ENCODE assay signal across 8 cellular contexts in the genomic region with DNA sequence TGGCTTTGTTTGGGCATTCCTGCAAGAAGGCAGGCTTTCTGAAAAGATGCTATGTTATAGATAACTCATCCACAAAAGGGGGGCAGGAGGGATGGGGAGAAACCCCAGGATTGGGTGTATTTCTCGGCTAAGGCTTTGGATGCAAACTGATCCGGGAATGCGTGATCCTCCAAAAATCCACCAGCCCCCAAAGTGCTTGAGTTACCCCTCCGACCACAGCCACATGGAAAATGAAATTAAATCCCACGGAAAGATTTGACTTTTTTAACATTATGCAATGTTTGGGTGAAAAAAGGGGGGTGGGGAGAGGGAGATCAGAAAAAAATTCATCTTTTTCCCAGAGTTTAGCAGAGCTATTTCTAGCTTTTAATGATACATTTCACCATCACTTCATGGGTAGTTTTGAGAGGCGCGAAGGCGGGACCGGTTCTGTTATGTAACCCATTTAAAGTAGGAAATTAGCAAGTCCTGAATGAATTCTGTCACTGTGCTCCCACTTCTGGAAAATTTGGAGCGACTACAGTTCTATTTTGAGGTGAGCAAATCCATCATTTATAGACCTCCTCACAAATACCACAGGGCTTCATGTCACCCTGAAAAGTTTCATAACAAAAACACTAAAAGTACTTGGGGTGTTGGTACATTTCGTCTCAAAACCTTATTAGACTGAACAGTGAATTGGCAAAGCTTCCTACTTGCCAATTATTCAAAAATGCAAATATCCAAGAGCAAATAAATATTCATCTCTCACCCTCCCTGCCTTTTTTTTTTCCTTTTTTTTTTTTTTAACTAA. TPM values are rescaled to one million over a fixed set of nuclear protein-coding genes. Genes with fewer than 3 reads are reported as not detected.
DNase-seq lines count a peak whose midpoint lies in the region; ATAC-seq and TF ChIP-seq lines count a peak whose summit lies in the region.

No MANE protein-coding gene starts in this region.

- H3K9me3 Mint-ChIP-seq in activated CD8-positive, alpha-beta memory T cell treated with anti-CD3 and anti-CD28 coated beads, Interleukin-2, amount 10 ng/mL, durations not matched to agents 7 days and 5 days (ENCODE audit: low read depth), result no peaks in the 10 kb centered on the region
- H3K9me3 Mint-ChIP-seq in activated CD4-positive, alpha-beta memory T cell treated with anti-CD3 and anti-CD28 coated beads for 36 hours, result no peaks in the 10 kb centered on the region

- no peak overlapping the region for H3K4me3 Mint-ChIP-seq in activated CD8-positive, alpha-beta memory T cell treated with anti-CD3 and anti-CD28 coated beads, Interleukin-2, amount 10 ng/mL, durations not matched to agents 7 days and 5 days
- H3K4me3 Mint-ChIP-seq in activated CD4-positive, alpha-beta memory T cell treated with anti-CD3 and anti-CD28 coated beads for 36 hours, result no peak overlapping the region

- DNase-seq in activated CD8-positive, alpha-beta memory T cell treated with anti-CD3 and anti-CD28 coated beads, Interleukin-2, amount 10 ng/mL, durations not matched to agents 7 days and 5 days, result no peak
- DNase-seq in activated CD8-positive, alpha-beta memory T cell treated with anti-CD3 and anti-CD28 coated beads for 24 hours, result no peak
- no peak for DNase-seq in activated CD4-positive, alpha-beta memory T cell treated with anti-CD3 and anti-CD28 coated beads for 36 hours
- DNase-seq in globus pallidus (ENCODE audit: low spot score) (peak; percentile 33), suprapubic skin (ENCODE audit: low spot score in 2 of 2) (no peak), NCI-H510A treated with DMSO at 0.1 percent for 48 hours (lab: John Stamatoyannopoulos, UW) (no peak), HUDEP-2 (lab: John Stamatoyannopoulos, UW; ENCODE audit: unreplicated experiment in 76 of 76) (no peak), substantia nigra (lab: John Stamatoyannopoulos, UW) (no peak)

- H3K36me3 Mint-ChIP-seq in activated CD8-positive, alpha-beta memory T cell treated with anti-CD3 and anti-CD28 coated beads, Interleukin-2, amount 10 ng/mL, durations not matched to agents 7 days and 5 days, result no peaks in the 10 kb centered on the region
- no peaks in the 10 kb centered on the region for H3K36me3 Mint-ChIP-seq in activated CD4-positive, alpha-beta memory T cell treated with anti-CD3 and anti-CD28 coated beads for 36 hours

- TF ChIP-seq POLR2A in suprapubic skin (IDR thresholded peaks at IDR 0.05), result no peak

- H3K9me3 ChIP-seq in suprapubic skin, result no peaks in the 10 kb centered on the region

- ATAC-seq in activated CD8-positive, alpha-beta memory T cell treated with anti-CD3 and anti-CD28 coated beads, Interleukin-2, amount 10 ng/mL, durations not matched to agents 7 days and 5 days, result no peak

- H3K4me1 ChIP-seq in suprapubic skin, result peaks cover 25% of the 10 kb centered on the region

- H3K4me1 Mint-ChIP-seq in activated CD8-positive, alpha-beta memory T cell treated with anti-CD3 and anti-CD28 coated beads, Interleukin-2, amount 10 ng/mL, durations not matched to agents 7 days and 5 days, result peaks cover 30% of the 10 kb centered on the region
- peaks cover 49% of the 10 kb centered on the region for H3K4me1 Mint-ChIP-seq in activated CD4-positive, alpha-beta memory T cell treated with anti-CD3 and anti-CD28 coated beads for 36 hours (ENCODE audit: low read depth)

- peaks cover 8% of the 10 kb centered on the region for H3K36me3 ChIP-seq in suprapubic skin

- H3K27me3 Mint-ChIP-seq in activated CD8-positive, alpha-beta memory T cell treated with anti-CD3 and anti-CD28 coated beads, Interleukin-2, amount 10 ng/mL, durations not matched to agents 7 days and 5 days, result peaks cover 13% of the 10 kb centered on the region
- peaks cover 7% of the 10 kb centered on the region for H3K27me3 Mint-ChIP-seq in activated CD4-positive, alpha-beta memory T cell treated with anti-CD3 and anti-CD28 coated beads for 36 hours

- peak overlapping the region; percentile 20 for H3K27ac ChIP-seq in suprapubic skin
- no peak overlapping the region for H3K27ac ChIP-seq in substantia nigra (ENCODE audit: low read depth, low read length, poor library complexity, severe bottlenecking)

- no peak overlapping the region for H3K4me3 ChIP-seq in suprapubic skin

- WGBS in suprapubic skin, result 44% methylated on average over 11 of the region's 11 CpGs

- peak overlapping the region; percentile 75 for H3K27ac Mint-ChIP-seq in activated CD8-positive, alpha-beta memory T cell treated with anti-CD3 and anti-CD28 coated beads, Interleukin-2, amount 10 ng/mL, durations not matched to agents 7 days and 5 days
- H3K27ac Mint-ChIP-seq in activated CD4-positive, alpha-beta memory T cell treated with anti-CD3 and anti-CD28 coated beads for 36 hours, result peak overlapping the region; percentile 62

- TF ChIP-seq CTCF in suprapubic skin (IDR thresholded peaks at IDR 0.05), result no peak

- intact Hi-C loops in activated CD4-positive, alpha-beta memory T cell treated with anti-CD3 and anti-CD28 coated beads for 36 hours (cut with micrococcal nuclease), result loop anchor here (2.0 kb wide), 2 partner anchors 64 to 208 kb away; no protein-coding TSS in a partner anchor

- CTCF ChIA-PET in activated CD8-positive, alpha-beta memory T cell treated with anti-CD3 and anti-CD28 coated beads, Interleukin-2, amount 10 ng/mL, durations not matched to agents 7 days and 5 days (lab: Charles Lee), result interaction anchor here (0.7 to 4.9 kb wide), 52 partner anchors 10 to 780 kb away, joined by 3 to 65 read pairs (median 4); partner anchors contain the start of gene NFATC2
- CTCF ChIA-PET in activated CD4-positive, alpha-beta memory T cell treated with anti-CD3 and anti-CD28 coated beads for 36 hours (lab: Charles Lee), result interaction anchor here (0.6 to 5.5 kb wide), 49 partner anchors 10 to 612 kb away, joined by 3 to 53 read pairs (median 4); partner anchors contain the start of gene NFATC2

- TF ChIP-seq EP300 in suprapubic skin (IDR thresholded peaks at IDR 0.05), result no peak

- POLR2A ChIA-PET in activated CD4-positive, alpha-beta memory T cell treated with anti-CD3 and anti-CD28 coated beads for 36 hours (lab: Charles Lee), result interaction anchor here (0.8 to 1.5 kb wide), 3 partner anchors 52 to 108 kb away, joined by 3 to 7 read pairs (median 5); partner anchors contain the start of gene NFATC2

- H3K27me3 ChIP-seq in suprapubic skin, result no peaks in the 10 kb centered on the region

RNA-seq across cellular contexts. Expression of gene NFATC2, which starts 51.9 kb away (rescaled TPM):
- total RNA-seq in activated CD8-positive, alpha-beta memory T cell treated with anti-CD3 and anti-CD28 coated beads, Interleukin-2, amount 10 ng/mL, durations not matched to agents 7 days and 5 days, result 10 to 100 TPM; 39.9 to 59.0 TPM
- 10 to 100 TPM; 35.8 to 36.5 TPM for total RNA-seq in activated CD4-positive, alpha-beta memory T cell treated with anti-CD3 and anti-CD28 coated beads for 36 hours
- total RNA-seq in suprapubic skin, result 10 to 100 TPM in 2 of 4 donors, 1 to 10 TPM in 2; 5.4 to 15.7 (median 8.4) TPM
